ENCODE assay signal across 1 cellular context in the genomic region with DNA sequence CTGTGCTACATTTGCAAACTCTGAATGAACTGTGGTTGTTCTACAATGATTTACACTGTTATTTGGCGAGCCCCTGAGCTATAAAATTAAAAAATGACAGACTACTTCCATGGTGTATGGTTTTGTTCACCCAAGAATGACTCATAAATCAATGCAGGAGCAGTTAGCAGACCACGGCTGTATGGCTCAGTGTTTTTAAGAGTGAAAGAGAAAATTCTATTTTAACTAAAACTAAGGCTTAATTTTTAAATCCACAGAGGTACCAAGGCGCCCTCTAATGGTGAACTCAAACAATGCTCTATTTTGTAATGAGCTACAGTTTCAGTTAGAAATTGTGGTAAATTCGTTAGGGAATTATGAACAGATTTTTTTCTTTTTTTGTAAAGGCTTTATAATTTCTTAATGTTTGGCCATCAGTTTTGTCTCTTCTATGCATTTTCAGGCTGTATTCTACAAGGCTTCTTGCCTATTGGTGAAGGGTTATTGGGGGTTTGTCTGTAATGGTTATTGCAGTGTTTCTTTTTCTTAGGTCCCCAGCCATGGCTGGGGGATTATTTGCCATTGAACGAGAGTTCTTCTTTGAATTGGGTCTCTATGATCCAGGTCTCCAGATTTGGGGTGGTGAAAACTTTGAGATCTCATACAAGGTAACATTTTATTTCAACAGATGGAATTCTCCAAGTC.
TF ChIP-seq lines count a peak whose summit lies in the region.

No MANE protein-coding gene starts in this region.

TF ChIP-seq in GM12878, 131 proteins besides CTCF, POLR2A, EP300 and RAD21 (continued from another document):
- TF ChIP-seq GATAD2B (conservative IDR thresholded peaks at IDR 0.05; ENCODE audit: low read depth) (no peak), SMC3 (IDR thresholded peaks at IDR 0.05; ENCODE audit: borderline replicate concordance, low read length) (peak; percentile 55; the same call in 1 of the 2 replicates), RFX5 (IDR thresholded peaks at IDR 0.05; ENCODE audit: low read depth, low read length) (no peak), KAT2A (conservative IDR thresholded peaks at IDR 0.05; ENCODE audit: control insufficient read depth, low read depth, low read length) (no peak), CHD2 (IDR thresholded peaks at IDR 0.05; ENCODE audit: borderline replicate concordance, low read depth, low read length) (no peak), ZZZ3 (IDR thresholded peaks at IDR 0.05; ENCODE audit: control insufficient read depth, insufficient read length, low read depth) (no peak), SIN3A (IDR thresholded peaks at IDR 0.05; ENCODE audit: low read depth, low read length) (no peak), NFIC (IDR thresholded peaks at IDR 0.05; ENCODE audit: low read depth, low read length) (no peak), ZNF622 (IDR thresholded peaks at IDR 0.05) (no peak), RAD51 (IDR thresholded peaks at IDR 0.05) (no peak), PAX5 (IDR thresholded peaks at IDR 0.05; ENCODE audit: borderline replicate concordance, low read depth, low read length) (no peak)
- TF ChIP-seq, protein P1, sequence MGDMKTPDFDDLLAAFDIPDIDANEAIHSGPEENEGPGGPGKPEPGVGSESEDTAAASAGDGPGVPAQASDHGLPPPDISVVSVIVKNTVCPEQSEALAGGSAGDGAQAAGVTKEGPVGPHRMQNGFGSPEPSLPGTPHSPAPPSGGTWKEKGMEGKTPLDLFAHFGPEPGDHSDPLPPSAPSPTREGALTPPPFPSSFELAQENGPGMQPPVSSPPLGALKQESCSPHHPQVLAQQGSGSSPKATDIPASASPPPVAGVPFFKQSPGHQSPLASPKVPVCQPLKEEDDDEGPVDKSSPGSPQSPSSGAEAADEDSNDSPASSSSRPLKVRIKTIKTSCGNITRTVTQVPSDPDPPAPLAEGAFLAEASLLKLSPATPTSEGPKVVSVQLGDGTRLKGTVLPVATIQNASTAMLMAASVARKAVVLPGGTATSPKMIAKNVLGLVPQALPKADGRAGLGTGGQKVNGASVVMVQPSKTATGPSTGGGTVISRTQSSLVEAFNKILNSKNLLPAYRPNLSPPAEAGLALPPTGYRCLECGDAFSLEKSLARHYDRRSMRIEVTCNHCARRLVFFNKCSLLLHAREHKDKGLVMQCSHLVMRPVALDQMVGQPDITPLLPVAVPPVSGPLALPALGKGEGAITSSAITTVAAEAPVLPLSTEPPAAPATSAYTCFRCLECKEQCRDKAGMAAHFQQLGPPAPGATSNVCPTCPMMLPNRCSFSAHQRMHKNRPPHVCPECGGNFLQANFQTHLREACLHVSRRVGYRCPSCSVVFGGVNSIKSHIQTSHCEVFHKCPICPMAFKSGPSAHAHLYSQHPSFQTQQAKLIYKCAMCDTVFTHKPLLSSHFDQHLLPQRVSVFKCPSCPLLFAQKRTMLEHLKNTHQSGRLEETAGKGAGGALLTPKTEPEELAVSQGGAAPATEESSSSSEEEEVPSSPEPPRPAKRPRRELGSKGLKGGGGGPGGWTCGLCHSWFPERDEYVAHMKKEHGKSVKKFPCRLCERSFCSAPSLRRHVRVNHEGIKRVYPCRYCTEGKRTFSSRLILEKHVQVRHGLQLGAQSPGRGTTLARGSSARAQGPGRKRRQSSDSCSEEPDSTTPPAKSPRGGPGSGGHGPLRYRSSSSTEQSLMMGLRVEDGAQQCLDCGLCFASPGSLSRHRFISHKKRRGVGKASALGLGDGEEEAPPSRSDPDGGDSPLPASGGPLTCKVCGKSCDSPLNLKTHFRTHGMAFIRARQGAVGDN (IDR thresholded peaks at IDR 0.05): no peak
- TF ChIP-seq, protein P2, sequence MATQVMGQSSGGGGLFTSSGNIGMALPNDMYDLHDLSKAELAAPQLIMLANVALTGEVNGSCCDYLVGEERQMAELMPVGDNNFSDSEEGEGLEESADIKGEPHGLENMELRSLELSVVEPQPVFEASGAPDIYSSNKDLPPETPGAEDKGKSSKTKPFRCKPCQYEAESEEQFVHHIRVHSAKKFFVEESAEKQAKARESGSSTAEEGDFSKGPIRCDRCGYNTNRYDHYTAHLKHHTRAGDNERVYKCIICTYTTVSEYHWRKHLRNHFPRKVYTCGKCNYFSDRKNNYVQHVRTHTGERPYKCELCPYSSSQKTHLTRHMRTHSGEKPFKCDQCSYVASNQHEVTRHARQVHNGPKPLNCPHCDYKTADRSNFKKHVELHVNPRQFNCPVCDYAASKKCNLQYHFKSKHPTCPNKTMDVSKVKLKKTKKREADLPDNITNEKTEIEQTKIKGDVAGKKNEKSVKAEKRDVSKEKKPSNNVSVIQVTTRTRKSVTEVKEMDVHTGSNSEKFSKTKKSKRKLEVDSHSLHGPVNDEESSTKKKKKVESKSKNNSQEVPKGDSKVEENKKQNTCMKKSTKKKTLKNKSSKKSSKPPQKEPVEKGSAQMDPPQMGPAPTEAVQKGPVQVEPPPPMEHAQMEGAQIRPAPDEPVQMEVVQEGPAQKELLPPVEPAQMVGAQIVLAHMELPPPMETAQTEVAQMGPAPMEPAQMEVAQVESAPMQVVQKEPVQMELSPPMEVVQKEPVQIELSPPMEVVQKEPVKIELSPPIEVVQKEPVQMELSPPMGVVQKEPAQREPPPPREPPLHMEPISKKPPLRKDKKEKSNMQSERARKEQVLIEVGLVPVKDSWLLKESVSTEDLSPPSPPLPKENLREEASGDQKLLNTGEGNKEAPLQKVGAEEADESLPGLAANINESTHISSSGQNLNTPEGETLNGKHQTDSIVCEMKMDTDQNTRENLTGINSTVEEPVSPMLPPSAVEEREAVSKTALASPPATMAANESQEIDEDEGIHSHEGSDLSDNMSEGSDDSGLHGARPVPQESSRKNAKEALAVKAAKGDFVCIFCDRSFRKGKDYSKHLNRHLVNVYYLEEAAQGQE (IDR thresholded peaks at IDR 0.05; ENCODE audit: low read depth, low read length): no peak
- TF ChIP-seq, protein P3, sequence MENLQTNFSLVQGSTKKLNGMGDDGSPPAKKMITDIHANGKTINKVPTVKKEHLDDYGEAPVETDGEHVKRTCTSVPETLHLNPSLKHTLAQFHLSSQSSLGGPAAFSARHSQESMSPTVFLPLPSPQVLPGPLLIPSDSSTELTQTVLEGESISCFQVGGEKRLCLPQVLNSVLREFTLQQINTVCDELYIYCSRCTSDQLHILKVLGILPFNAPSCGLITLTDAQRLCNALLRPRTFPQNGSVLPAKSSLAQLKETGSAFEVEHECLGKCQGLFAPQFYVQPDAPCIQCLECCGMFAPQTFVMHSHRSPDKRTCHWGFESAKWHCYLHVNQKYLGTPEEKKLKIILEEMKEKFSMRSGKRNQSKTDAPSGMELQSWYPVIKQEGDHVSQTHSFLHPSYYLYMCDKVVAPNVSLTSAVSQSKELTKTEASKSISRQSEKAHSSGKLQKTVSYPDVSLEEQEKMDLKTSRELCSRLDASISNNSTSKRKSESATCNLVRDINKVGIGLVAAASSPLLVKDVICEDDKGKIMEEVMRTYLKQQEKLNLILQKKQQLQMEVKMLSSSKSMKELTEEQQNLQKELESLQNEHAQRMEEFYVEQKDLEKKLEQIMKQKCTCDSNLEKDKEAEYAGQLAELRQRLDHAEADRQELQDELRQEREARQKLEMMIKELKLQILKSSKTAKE (IDR thresholded peaks at IDR 0.05; ENCODE audit: low read depth, poor library complexity, severe bottlenecking): peak; percentile 26
- TF ChIP-seq, protein P4, sequence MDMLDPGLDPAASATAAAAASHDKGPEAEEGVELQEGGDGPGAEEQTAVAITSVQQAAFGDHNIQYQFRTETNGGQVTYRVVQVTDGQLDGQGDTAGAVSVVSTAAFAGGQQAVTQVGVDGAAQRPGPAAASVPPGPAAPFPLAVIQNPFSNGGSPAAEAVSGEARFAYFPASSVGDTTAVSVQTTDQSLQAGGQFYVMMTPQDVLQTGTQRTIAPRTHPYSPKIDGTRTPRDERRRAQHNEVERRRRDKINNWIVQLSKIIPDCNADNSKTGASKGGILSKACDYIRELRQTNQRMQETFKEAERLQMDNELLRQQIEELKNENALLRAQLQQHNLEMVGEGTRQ (IDR thresholded peaks at IDR 0.05; ENCODE audit: borderline replicate concordance, low read depth, low read length): no peak
